19 cellular contexts compared by ENCODE assay signal in the genomic region with DNA sequence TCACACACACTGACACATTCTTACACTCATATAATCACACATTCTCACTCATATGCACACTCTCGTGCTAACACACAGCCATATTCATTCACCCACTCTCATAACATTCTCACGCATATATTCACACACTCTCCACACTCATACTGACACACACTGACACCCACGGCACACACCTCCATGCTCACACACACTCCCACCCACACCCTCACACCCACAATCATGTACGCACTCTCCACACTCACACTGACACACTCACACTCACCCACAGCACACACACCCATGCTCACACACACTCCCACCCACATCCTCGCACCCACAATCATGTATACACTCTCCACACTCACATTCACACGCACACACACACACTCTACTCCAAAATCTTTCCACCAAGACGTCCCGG.
"Had no signal": no experiment of that assay in that cellular context is flagged by ENCODE, and none has a peak within 500 bp of the region (broad histone marks: within the 10 kb centered on the region; RNA-seq: fewer than 3 reads in every experiment).

No MANE protein-coding gene starts in this region.

- DNase-seq: activated CD4-positive, alpha-beta T cell treated with anti-CD3 and anti-CD28 coated beads, Interleukin-2, amount 10 ng/mL, durations not matched to agents 24 days and 14 days; activated CD4-positive, CD25-positive, alpha-beta regulatory T cell; activated CD8-positive, alpha-beta memory T cell treated with anti-CD3 and anti-CD28 coated beads, Interleukin-2, amount 50 U/mL, for 48 hours; activated CD8-positive, alpha-beta T cell treated with anti-CD3 and anti-CD28 coated beads, Interleukin-2, amount 10 ng/mL, durations not matched to agents 7 days and 5 days; activated gamma-delta T cell; activated T-cell treated with anti-CD3 and anti-CD28 coated beads, Interleukin-2, amount 50 U/mL, for 72 hours; gastrocnemius medialis; kidney; left lung; mesenchymal stem cell; stimulated activated CD4-positive, alpha-beta T cell treated with anti-CD3 and anti-CD28 coated beads, Interleukin-12 subunit alpha, Interleukin-12 subunit beta, amount 100 ng/mL, for 4 hours; SW 1271; tibial artery had no signal

- H3K36me3 ChIP-seq: gastrocnemius medialis, left lung, pancreas, tibial artery had no signal

- H3K27ac ChIP-seq: coronary artery, gastrocnemius medialis, left lung, pancreas, tibial artery had no signal

- H3K4me1 ChIP-seq: left lung, pancreas had no signal

- H3K36me3 Mint-ChIP-seq: activated naive CD4-positive, alpha-beta T cell treated with anti-CD3 and anti-CD28 coated beads, Interleukin-2, amount 50 U/mL, for 72 hours; stimulated activated memory B cell treated with anti-CD40 and anti-IgM and Interleukin-4, amounts not matched to agents 10 μg/mL and 1 μg/mL and 100 μg/mL, for 72 hours had no signal

- H3K9me3 ChIP-seq: gastrocnemius medialis, left lung, pancreas, tibial artery had no signal

- H3K27me3 ChIP-seq: pancreas had no signal

- FAIRE-seq: kidney, pancreas had no signal

- H3K9me3 Mint-ChIP-seq: activated CD4-positive, alpha-beta T cell treated with anti-CD3 and anti-CD28 coated beads, Interleukin-2, amount 10 ng/mL, durations not matched to agents 24 days and 14 days; activated naive CD4-positive, alpha-beta T cell treated with anti-CD3 and anti-CD28 coated beads, Interleukin-2, amount 50 U/mL, for 72 hours; activated T-cell treated with anti-CD3 and anti-CD28 coated beads, Interleukin-2, amount 50 U/mL, for 72 hours; central memory CD8-positive, alpha-beta T cell; stimulated activated memory B cell treated with anti-CD40 and anti-IgM and Interleukin-4, amounts not matched to agents 10 μg/mL and 1 μg/mL and 100 μg/mL, for 72 hours; T-helper 2 cell treated with Interferon-gamma antibody and Interleukin-4, amounts not matched to agents 5 μg/mL and 100 μg/mL, for 36 hours had no signal

- H3K27me3 Mint-ChIP-seq: central memory CD8-positive, alpha-beta T cell had no signal

- H3K27ac Mint-ChIP-seq: activated CD4-positive, alpha-beta T cell treated with anti-CD3 and anti-CD28 coated beads, Interleukin-2, amount 10 ng/mL, durations not matched to agents 24 days and 14 days; activated CD8-positive, alpha-beta T cell treated with anti-CD3 and anti-CD28 coated beads, Interleukin-2, amount 10 ng/mL, durations not matched to agents 7 days and 5 days; activated T-cell treated with anti-CD3 and anti-CD28 coated beads, Interleukin-2, amount 50 U/mL, for 72 hours; stimulated activated memory B cell treated with anti-CD40 and anti-IgM and Interleukin-4, amounts not matched to agents 10 μg/mL and 1 μg/mL and 100 μg/mL, for 72 hours; T-helper 2 cell treated with Interferon-gamma antibody and Interleukin-4, amounts not matched to agents 5 μg/mL and 100 μg/mL, for 36 hours had no signal

- H3K4me3 Mint-ChIP-seq: activated CD4-positive, alpha-beta T cell treated with anti-CD3 and anti-CD28 coated beads, Interleukin-2, amount 10 ng/mL, durations not matched to agents 24 days and 14 days; activated CD8-positive, alpha-beta T cell treated with anti-CD3 and anti-CD28 coated beads, Interleukin-2, amount 10 ng/mL, durations not matched to agents 7 days and 5 days; activated T-cell treated with anti-CD3 and anti-CD28 coated beads, Interleukin-2, amount 50 U/mL, for 72 hours; central memory CD8-positive, alpha-beta T cell; stimulated activated memory B cell treated with anti-CD40 and anti-IgM and Interleukin-4, amounts not matched to agents 10 μg/mL and 1 μg/mL and 100 μg/mL, for 72 hours; T-helper 2 cell treated with Interferon-gamma antibody and Interleukin-4, amounts not matched to agents 5 μg/mL and 100 μg/mL, for 36 hours had no signal

- H3K4me3 ChIP-seq: coronary artery, gastrocnemius medialis, left lung, pancreas, tibial artery had no signal
